ENCODE assay signal across 10 cellular contexts in the genomic region with DNA sequence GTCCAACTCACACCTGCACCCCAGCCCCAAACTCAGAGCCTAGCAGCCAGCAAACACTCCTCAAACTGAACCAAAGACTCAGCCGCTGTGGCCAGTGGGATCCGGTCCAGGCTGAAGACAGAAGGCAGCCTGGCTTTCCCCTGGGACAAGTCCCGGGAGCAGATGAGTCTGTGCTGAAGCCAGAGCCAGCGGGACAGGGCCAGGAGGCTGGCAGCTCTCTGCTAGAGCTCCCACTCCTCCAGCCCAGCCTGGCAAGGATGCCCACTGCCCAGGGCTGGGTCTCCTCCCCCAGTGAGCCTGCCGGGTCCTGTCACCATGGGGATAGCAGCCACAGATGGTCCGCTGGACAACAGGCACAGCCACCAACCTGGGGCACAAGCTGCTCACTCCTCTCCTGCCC. TPM values are rescaled to one million over a fixed set of nuclear protein-coding genes. Genes with fewer than 3 reads are reported as not detected.
DNase-seq lines count a peak whose midpoint lies in the region; ATAC-seq, FAIRE-seq and TF ChIP-seq lines count a peak whose summit lies in the region.
"Had no signal": no experiment of that assay in that cellular context is flagged by ENCODE, and none has a peak within 500 bp of the region (broad histone marks: within the 10 kb centered on the region; RNA-seq: fewer than 3 reads in every experiment).

No MANE protein-coding gene starts in this region.

- H3K4me3 ChIP-seq in BE2C (ENCODE audit: low read depth, low read length) (no peak overlapping the region), adipocyte (ENCODE audit: low read length) (no peak overlapping the region), heart right ventricle (no peak overlapping the region)
- H3K4me3 ChIP-seq: pancreas had no signal

- DNase-seq in BE2C: peak; percentile 88
- peak; percentile 55 for DNase-seq in adipocyte (ENCODE audit: low read depth)
- DNase-seq in heart right ventricle: no peak
- DNase-seq in posterior cingulate gyrus: peak in 6 of 10 donors; percentile 23 to 84 (median 66)
- DNase-seq in D721Med (ENCODE audit: insufficient read length, low spot score): no peak
- no peak for DNase-seq in HK-2 (ENCODE audit: unreplicated experiment)
- DNase-seq in NCI-H1105 (lab: John Stamatoyannopoulos, UW): no peak
- DNase-seq: NCI-H1092, pancreas had no signal

- TF ChIP-seq CTCF in BE2C (IDR thresholded peaks at IDR 0.05; ENCODE audit: low read depth, low read length) (no peak), heart right ventricle (IDR thresholded peaks at IDR 0.05) (no peak), D721Med (IDR thresholded peaks at IDR 0.05; ENCODE audit: insufficient read depth, missing control alignments) (no peak)

- peak overlapping the region in 4 of 10 donors; percentile 7 to 51 (median 42) for H3K27ac ChIP-seq in heart right ventricle
- H3K27ac ChIP-seq: pancreas had no signal

- no peak for FAIRE-seq in D721Med (lab: Jason Lieb, UNC)
- FAIRE-seq: pancreas had no signal

- H3K36me3 ChIP-seq in BE2C (no peaks in the 10 kb centered on the region), adipocyte (ENCODE audit: control insufficient read depth, insufficient read depth, low read length, severe bottlenecking) (no peaks in the 10 kb centered on the region), heart right ventricle (no peaks in the 10 kb centered on the region)
- H3K36me3 ChIP-seq: pancreas had no signal

- 40 to 61% methylated on average over 6 of the region's 6 CpGs for WGBS in heart right ventricle, 2 donors

- peaks cover 15% of the 10 kb centered on the region for H3K4me1 ChIP-seq in BE2C
- peaks cover 27% of the 10 kb centered on the region for H3K4me1 ChIP-seq in adipocyte (ENCODE audit: control insufficient read depth, insufficient read depth, low read length)
- H3K4me1 ChIP-seq in heart right ventricle: peaks cover 8 to 25% (median 23%) of the 10 kb centered on the region in 9 donors
- H3K4me1 ChIP-seq: pancreas had no signal

- ATAC-seq in heart right ventricle (peak; percentile 14 to 72 (median 46)), GM21515 (IDR thresholded peaks at IDR 0.05; ENCODE audit: unreplicated experiment) (no peak)

- H3K9me3 ChIP-seq in BE2C (no peaks in the 10 kb centered on the region), adipocyte (ENCODE audit: control insufficient read depth, low read length) (no peaks in the 10 kb centered on the region), heart right ventricle (no peaks in the 10 kb centered on the region)
- H3K9me3 ChIP-seq: pancreas had no signal

- H3K27me3 ChIP-seq in BE2C (no peaks in the 10 kb centered on the region), adipocyte (replicated peaks; ENCODE audit: control insufficient read depth, insufficient read depth, low read length) (no peaks in the 10 kb centered on the region), heart right ventricle (peaks cover 0 to 5% (median 0%) of the 10 kb centered on the region in 7 donors)
- H3K27me3 ChIP-seq: pancreas had no signal

- intact Hi-C loops in heart right ventricle (cut with DNase I) (no loop called here), posterior cingulate gyrus (cut with DNase I) (no loop called here)

- peak overlapping the region; percentile 58 for H3K9ac ChIP-seq in adipocyte (ENCODE audit: low read length)

RNA-seq across cellular contexts. Expression of gene PRR5, which starts 42.9 kb away (rescaled TPM):
- polyA plus RNA-seq in BE2C (2012; ENCODE audit: insufficient read depth, insufficient read length, low read depth): 8.3 TPM
- total RNA-seq in heart right ventricle: 1 to 10 TPM in 9 of 10 donors, under 1 TPM in 1; 0.96 to 4.8 (median 2.9) TPM
- polyA plus RNA-seq in heart right ventricle: 1 to 10 TPM; 2.8 to 3.4 TPM

Comparison
In these comparisons a context has a peak if more than half of its experiments do, and no peak if none do; other contexts are left out.
1. DNase-seq: peak in BE2C (single experiment), adipocyte (single experiment) and posterior cingulate gyrus (6 of 10); none in heart right ventricle (0 of 2), D721Med (single experiment), HK-2 (single experiment) and NCI-H1105 (single experiment).